Comparison of ENCODE assay signal across 1 cellular context in genomic region chr1:230573647-230574046, GRCh38.
TF ChIP-seq lines count a peak whose summit lies in the region.

No MANE protein-coding gene starts in this region.

TF ChIP-seq in H1, 55 proteins besides CTCF, POLR2A, EP300 and RAD21:
- TF ChIP-seq CHD7 (IDR thresholded peaks at IDR 0.05; ENCODE audit: insufficient replicate concordance, low read length) (no peak), SIX5 (IDR thresholded peaks at IDR 0.05; ENCODE audit: low read depth, low read length) (no peak), CREB1 (IDR thresholded peaks at IDR 0.05) (no peak), HDAC2 (IDR thresholded peaks at IDR 0.05; ENCODE audit: borderline replicate concordance in 1 of 2, low read depth in 2 of 2, low read length in 2 of 2) (no peak), FOSL1 (IDR thresholded peaks at IDR 0.05; ENCODE audit: insufficient read depth, low read depth, low read length) (no peak), TBP (IDR thresholded peaks at IDR 0.05; ENCODE audit: low read depth, low read length) (no peak), MAFK (IDR thresholded peaks at IDR 0.05; ENCODE audit: low read depth, low read length) (no peak), BCL11A (IDR thresholded peaks at IDR 0.05; ENCODE audit: low read depth in 2 of 2, low read length in 2 of 2) (no peak), ZNF274 (IDR thresholded peaks at IDR 0.05; ENCODE audit: borderline replicate concordance, extremely low read depth, low read length) (no peak), RNF2 (IDR thresholded peaks at IDR 0.05; ENCODE audit: borderline replicate concordance, low read depth, low read length, missing control alignments, poor library complexity, severe bottlenecking) (no peak), SRF (IDR thresholded peaks at IDR 0.05; ENCODE audit: low read depth, low read length) (no peak), TCF12 (IDR thresholded peaks at IDR 0.05; ENCODE audit: low read depth, low read length) (no peak), GABPA (IDR thresholded peaks at IDR 0.05; ENCODE audit: borderline replicate concordance, insufficient read depth, low read length) (no peak), NRF1 (IDR thresholded peaks at IDR 0.05; ENCODE audit: low read depth, low read length) (no peak), BACH1 (IDR thresholded peaks at IDR 0.05; ENCODE audit: low read length) (no peak), RXRA (IDR thresholded peaks at IDR 0.05; ENCODE audit: insufficient read depth, low read depth, low read length) (no peak), E2F6 (IDR thresholded peaks at IDR 0.05) (no peak), KDM1A (IDR thresholded peaks at IDR 0.05; ENCODE audit: borderline replicate concordance, low read length) (no peak), CBX8 (IDR thresholded peaks at IDR 0.05; ENCODE audit: borderline replicate concordance, low read depth, low read length) (no peak)
TF ChIP-seq in H1: peak in this region for 0.
